In genomic region chr1:46310321-46310720, GRCh38 we compare ENCODE assay signal across 29 cellular contexts.
"Had no signal": no experiment of that assay in that cellular context is flagged by ENCODE, and none has a peak within 500 bp of the region (broad histone marks: within the 10 kb centered on the region; RNA-seq: fewer than 3 reads in every experiment).

No MANE protein-coding gene starts in this region.

- H3K27ac ChIP-seq: ascending aorta, breast epithelium, cardiac muscle cell, colonic mucosa, esophagus muscularis mucosa, foreskin keratinocyte, gastrocnemius medialis, heart left ventricle had no signal

- H3K9me3 Mint-ChIP-seq: activated CD8-positive, alpha-beta T cell treated with anti-CD3 and anti-CD28 coated beads for 36 hours; activated naive CD4-positive, alpha-beta T cell treated with anti-CD3 and anti-CD28 coated beads, Interleukin-2, amount 10 ng/mL, durations not matched to agents 7 days and 5 days; activated naive CD4-positive, alpha-beta T cell treated with anti-CD3 and anti-CD28 coated beads, Interleukin-2, amount 50 U/mL, for 72 hours; activated naive CD8-positive, alpha-beta T cell treated with anti-CD3 and anti-CD28 coated beads, Interleukin-2, amount 10 ng/mL, durations not matched to agents 7 days and 5 days; activated T-helper 1 cell treated with anti-CD3 and anti-CD28 coated beads, Interleukin-12 subunit alpha, Interleukin-12 subunit beta, Interleukin-2, Interleukin-4 antibody, amounts not matched to agents 30 ng/mL and 10 ng/mL and 1 ng/mL, durations not matched to agents 14 hours and 24 hours and 36 hours; brain; endodermal cell had no signal

- ATAC-seq: activated CD8-positive, alpha-beta T cell treated with anti-CD3 and anti-CD28 coated beads for 36 hours; activated naive CD4-positive, alpha-beta T cell treated with anti-CD3 and anti-CD28 coated beads, Interleukin-2, amount 50 U/mL, for 72 hours; foreskin keratinocyte; gastrocnemius medialis; heart left ventricle had no signal

- H3K27ac Mint-ChIP-seq: activated CD8-positive, alpha-beta T cell treated with anti-CD3 and anti-CD28 coated beads for 36 hours; activated naive CD4-positive, alpha-beta T cell treated with anti-CD3 and anti-CD28 coated beads, Interleukin-2, amount 10 ng/mL, durations not matched to agents 7 days and 5 days; activated naive CD4-positive, alpha-beta T cell treated with anti-CD3 and anti-CD28 coated beads, Interleukin-2, amount 50 U/mL, for 72 hours; activated naive CD8-positive, alpha-beta T cell treated with anti-CD3 and anti-CD28 coated beads, Interleukin-2, amount 10 ng/mL, durations not matched to agents 7 days and 5 days; activated T-helper 1 cell treated with anti-CD3 and anti-CD28 coated beads, Interleukin-12 subunit alpha, Interleukin-12 subunit beta, Interleukin-2, Interleukin-4 antibody, amounts not matched to agents 30 ng/mL and 10 ng/mL and 1 ng/mL, durations not matched to agents 14 hours and 24 hours and 36 hours; endodermal cell had no signal

- DNase-seq: activated CD4-positive, alpha-beta T cell treated with anti-CD3 and anti-CD28 coated beads for 1 hour; activated CD4-positive, alpha-beta T cell treated with anti-CD3 and anti-CD28 coated beads for 4 hours; activated CD4-positive, alpha-beta T cell treated with anti-CD3 and anti-CD28 coated beads, Interleukin-2, amount 50 U/mL, for 1 hour; activated CD4-positive, alpha-beta T cell treated with anti-CD3 and anti-CD28 coated beads, Interleukin-2, amount 50 U/mL, for 48 hours; activated CD8-positive, alpha-beta memory T cell treated with anti-CD3 and anti-CD28 coated beads for 24 hours; activated CD8-positive, alpha-beta T cell treated with anti-CD3 and anti-CD28 coated beads for 36 hours; activated gamma-delta T cell; activated naive CD4-positive, alpha-beta T cell; activated naive CD4-positive, alpha-beta T cell treated with anti-CD3 and anti-CD28 coated beads, Interleukin-2, amount 10 ng/mL, durations not matched to agents 7 days and 5 days; activated naive CD8-positive, alpha-beta T cell treated with anti-CD3 and anti-CD28 coated beads, Interleukin-2, amount 10 ng/mL, durations not matched to agents 7 days and 5 days; activated T-cell treated with anti-CD3 and anti-CD28 coated beads, Interleukin-2, amount 50 U/mL, for 48 hours; central memory CD4-positive, alpha-beta T cell; cerebellar nuclear complex; colonic mucosa; effector memory CD4-positive, alpha-beta T cell; endodermal cell; erythroblast; foreskin keratinocyte; gastrocnemius medialis; glutamatergic neuron; heart left ventricle; T-helper 2 cell had no signal

- H3K4me3 ChIP-seq: ascending aorta, breast epithelium, cardiac muscle cell, colonic mucosa, esophagus muscularis mucosa, gastrocnemius medialis, heart left ventricle had no signal

- H3K27me3 ChIP-seq: ascending aorta, breast epithelium, cardiac muscle cell, colonic mucosa, esophagus muscularis mucosa, foreskin keratinocyte, gastrocnemius medialis, heart left ventricle had no signal

- H3K27me3 Mint-ChIP-seq: activated CD8-positive, alpha-beta T cell treated with anti-CD3 and anti-CD28 coated beads for 36 hours; activated naive CD4-positive, alpha-beta T cell treated with anti-CD3 and anti-CD28 coated beads, Interleukin-2, amount 10 ng/mL, durations not matched to agents 7 days and 5 days; activated naive CD8-positive, alpha-beta T cell treated with anti-CD3 and anti-CD28 coated beads, Interleukin-2, amount 10 ng/mL, durations not matched to agents 7 days and 5 days; brain had no signal

- H3K9me3 ChIP-seq: ascending aorta, breast epithelium, colonic mucosa, esophagus muscularis mucosa, gastrocnemius medialis, heart left ventricle had no signal

- H3K36me3 ChIP-seq: breast epithelium had no signal

- H3K4me3 Mint-ChIP-seq: activated CD8-positive, alpha-beta T cell treated with anti-CD3 and anti-CD28 coated beads for 36 hours; activated naive CD4-positive, alpha-beta T cell treated with anti-CD3 and anti-CD28 coated beads, Interleukin-2, amount 10 ng/mL, durations not matched to agents 7 days and 5 days; activated naive CD8-positive, alpha-beta T cell treated with anti-CD3 and anti-CD28 coated beads, Interleukin-2, amount 10 ng/mL, durations not matched to agents 7 days and 5 days; activated T-helper 1 cell treated with anti-CD3 and anti-CD28 coated beads, Interleukin-12 subunit alpha, Interleukin-12 subunit beta, Interleukin-2, Interleukin-4 antibody, amounts not matched to agents 30 ng/mL and 10 ng/mL and 1 ng/mL, durations not matched to agents 14 hours and 24 hours and 36 hours; brain; endodermal cell had no signal
